11 cellular contexts compared by ENCODE assay signal in genomic region chr3:139388077-139388476, GRCh38. TPM values are rescaled to one million over a fixed set of nuclear protein-coding genes. Genes with fewer than 3 reads are reported as not detected.
A peak's percentile ranks its signal among the peaks of the same experiment; 100 is the strongest.
DNase-seq lines count a peak whose midpoint lies in the region; ATAC-seq, FAIRE-seq and TF ChIP-seq lines count a peak whose summit lies in the region.
"Had no signal": no experiment of that assay in that cellular context is flagged by ENCODE, and none has a peak within 500 bp of the region (broad histone marks: within the 10 kb centered on the region; RNA-seq: fewer than 3 reads in every experiment).

No MANE protein-coding gene starts in this region.

- peak overlapping the region; percentile 86 for H3K4me2 ChIP-seq in HepG2 (ENCODE audit: low read depth, low read length)

- no peaks in the 10 kb centered on the region for H3K9me3 Mint-ChIP-seq in activated naive CD4-positive, alpha-beta T cell treated with anti-CD3 and anti-CD28 coated beads, Interleukin-2, amount 10 ng/mL, durations not matched to agents 7 days and 5 days
- no peaks in the 10 kb centered on the region for H3K9me3 Mint-ChIP-seq in activated T-helper 2 cell treated with anti-CD3 and anti-CD28 coated beads, Interferon-gamma antibody, Interleukin-2, Interleukin-4, amounts not matched to agents 10 μg/mL and 5 μg/mL and 100 μg/mL, durations not matched to agents 14 hours and 24 hours and 36 hours

- WGBS in HepG2 (ENCODE audit: low lambda C conversion rate) = 47% methylated on average over 10 of the region's 10 CpGs

- peaks cover 36% of the 10 kb centered on the region for H4K20me1 ChIP-seq in HepG2 (ENCODE audit: insufficient read depth, low read length)

- peaks cover 68% of the 10 kb centered on the region for H3K79me2 ChIP-seq in HepG2 (ENCODE audit: insufficient read depth, low read length)

- H3K27me3 ChIP-seq in HepG2 (ENCODE audit: control insufficient read depth in 1 of 2, insufficient read depth in 2 of 2, low read length in 2 of 2) (no peaks in the 10 kb centered on the region; a peak in 1 of 5 replicates), tibial artery (no peaks in the 10 kb centered on the region), WERI-Rb-1 (ENCODE audit: insufficient read depth, low read depth, severe bottlenecking) (no peaks in the 10 kb centered on the region)
- H3K27me3 ChIP-seq: vagina had no signal

- ATAC-seq in HepG2 = no peak

- peaks cover 6% of the 10 kb centered on the region for H3K27me3 Mint-ChIP-seq in activated naive CD4-positive, alpha-beta T cell treated with anti-CD3 and anti-CD28 coated beads, Interleukin-2, amount 10 ng/mL, durations not matched to agents 7 days and 5 days
- no peaks in the 10 kb centered on the region for H3K27me3 Mint-ChIP-seq in activated T-helper 2 cell treated with anti-CD3 and anti-CD28 coated beads, Interferon-gamma antibody, Interleukin-2, Interleukin-4, amounts not matched to agents 10 μg/mL and 5 μg/mL and 100 μg/mL, durations not matched to agents 14 hours and 24 hours and 36 hours (ENCODE audit: low read depth)

- no peak for DNase-seq in activated naive CD4-positive, alpha-beta T cell treated with anti-CD3 and anti-CD28 coated beads, Interleukin-2, amount 10 ng/mL, durations not matched to agents 7 days and 5 days
- no peak for DNase-seq in activated naive CD4-positive, alpha-beta T cell treated with Interleukin-2 at 50 U/mL for 16 hours
- DNase-seq in activated T-helper 2 cell treated with anti-CD3 and anti-CD28 coated beads, Interferon-gamma antibody, Interleukin-2, Interleukin-4, amounts not matched to agents 10 μg/mL and 5 μg/mL and 100 μg/mL, durations not matched to agents 14 hours and 24 hours and 36 hours (ENCODE audit: low spot score) = no peak
- no peak for DNase-seq in HepG2 (ENCODE audit: low spot score)
- DNase-seq in tibial artery = no peak
- DNase-seq in WERI-Rb-1 = no peak
- no peak for DNase-seq in amniotic stem cell (lab: John Stamatoyannopoulos, UW)
- DNase-seq in G401 (ENCODE audit: low spot score) = no peak
- DNase-seq: COR-L47; effector memory CD4-positive, alpha-beta T cell had no signal

- TF ChIP-seq CTCF in HepG2 (CRISPR knock-in tag; IDR thresholded peaks at IDR 0.05) (no peak), tibial artery (IDR thresholded peaks at IDR 0.05) (no peak), WERI-Rb-1 (IDR thresholded peaks at IDR 0.05; ENCODE audit: low read depth, low read length) (no peak)

- H3K36me3 ChIP-seq in HepG2 (replicated peaks in 1 of 2; ENCODE audit: control insufficient read depth in 1 of 2, insufficient read depth in 2 of 2, low read length in 2 of 2) (peaks cover 0 to 10% of the 10 kb centered on the region in 2 experiments; a peak in 1 of 5 replicates), tibial artery (peaks cover under 1 to 3% (median under 1%) of the 10 kb centered on the region in 3 donors), WERI-Rb-1 (peaks cover 32% of the 10 kb centered on the region)
- H3K36me3 ChIP-seq: vagina had no signal

- peak overlapping the region; percentile 99 for H3K9ac ChIP-seq in HepG2 (ENCODE audit: insufficient read depth, low read depth, low read length)

- H3K36me3 Mint-ChIP-seq in activated naive CD4-positive, alpha-beta T cell treated with anti-CD3 and anti-CD28 coated beads, Interleukin-2, amount 10 ng/mL, durations not matched to agents 7 days and 5 days = peaks cover 5% of the 10 kb centered on the region
- H3K36me3 Mint-ChIP-seq in activated T-helper 2 cell treated with anti-CD3 and anti-CD28 coated beads, Interferon-gamma antibody, Interleukin-2, Interleukin-4, amounts not matched to agents 10 μg/mL and 5 μg/mL and 100 μg/mL, durations not matched to agents 14 hours and 24 hours and 36 hours (ENCODE audit: low read depth) = peaks cover 19% of the 10 kb centered on the region

- no peak for FAIRE-seq in HepG2 (lab: Jason Lieb, UNC)

- TF ChIP-seq RAD21 in HepG2 (CRISPR knock-in tag; IDR thresholded peaks at IDR 0.05) = no peak

- H3K27ac ChIP-seq in HepG2 (ENCODE audit: extremely low read length, insufficient read depth, low read length) (peak overlapping the region; percentile 18), tibial artery (no peak overlapping the region), WERI-Rb-1 (no peak overlapping the region)

- CTCF ChIA-PET in activated naive CD4-positive, alpha-beta T cell treated with anti-CD3 and anti-CD28 coated beads, Interleukin-2, amount 10 ng/mL, durations not matched to agents 7 days and 5 days (lab: Charles Lee) = no interaction called here
- CTCF ChIA-PET in HepG2 (lab: Yijun Ruan, JAX; ENCODE audit: low intra/inter-chr PET ratio, low total read pairs) = no interaction called here

- POLR2A ChIA-PET in HepG2 (lab: Yijun Ruan, JAX) = interaction anchor here (0.6 kb wide), 1 partner anchor 43 kb away, joined by 3 read pairs; no protein-coding TSS in a partner anchor

- peaks cover 45% of the 10 kb centered on the region for H3K4me1 ChIP-seq in HepG2 (ENCODE audit: insufficient read depth, low read length)
- peaks cover 0 to 65% (median 22%) of the 10 kb centered on the region in 4 donors for H3K4me1 ChIP-seq in tibial artery

- TF ChIP-seq EP300 in HepG2 (IDR thresholded peaks at IDR 0.05; ENCODE audit: low read depth in 2 of 2, low read length in 2 of 2) (no peak), HepG2 (CRISPR knock-in tag; IDR thresholded peaks at IDR 0.05; ENCODE audit: borderline replicate concordance) (no peak)

- H3K9me3 ChIP-seq in HepG2 (ENCODE audit: low read length) (no peaks in the 10 kb centered on the region), tibial artery (no peaks in the 10 kb centered on the region), WERI-Rb-1 (ENCODE audit: severe bottlenecking) (no peaks in the 10 kb centered on the region)
- H3K9me3 ChIP-seq: vagina had no signal

- no TSS peak for BruUV-seq in HepG2 (replicated peaks; lab: Mats Ljungman, UMichigan)

- H3K4me1 Mint-ChIP-seq in activated naive CD4-positive, alpha-beta T cell treated with anti-CD3 and anti-CD28 coated beads, Interleukin-2, amount 10 ng/mL, durations not matched to agents 7 days and 5 days = peaks cover 47% of the 10 kb centered on the region
- peaks cover 28% of the 10 kb centered on the region for H3K4me1 Mint-ChIP-seq in activated T-helper 2 cell treated with anti-CD3 and anti-CD28 coated beads, Interferon-gamma antibody, Interleukin-2, Interleukin-4, amounts not matched to agents 10 μg/mL and 5 μg/mL and 100 μg/mL, durations not matched to agents 14 hours and 24 hours and 36 hours (ENCODE audit: low read depth)

- H3K4me3 Mint-ChIP-seq in activated naive CD4-positive, alpha-beta T cell treated with anti-CD3 and anti-CD28 coated beads, Interleukin-2, amount 10 ng/mL, durations not matched to agents 7 days and 5 days = peak overlapping the region; percentile 62
- H3K4me3 Mint-ChIP-seq in activated T-helper 2 cell treated with anti-CD3 and anti-CD28 coated beads, Interferon-gamma antibody, Interleukin-2, Interleukin-4, amounts not matched to agents 10 μg/mL and 5 μg/mL and 100 μg/mL, durations not matched to agents 14 hours and 24 hours and 36 hours (ENCODE audit: low read depth) = peak overlapping the region; percentile 66

- peak in 1 of 2 experiments; percentile 20; a peak in 1 of 4 replicates for TF ChIP-seq POLR2A in HepG2 (IDR thresholded peaks at IDR 0.05; ENCODE audit: insufficient read depth in 1 of 2, low read depth in 2 of 2, low read length in 2 of 2)

- H3K27ac Mint-ChIP-seq in activated naive CD4-positive, alpha-beta T cell treated with anti-CD3 and anti-CD28 coated beads, Interleukin-2, amount 10 ng/mL, durations not matched to agents 7 days and 5 days = no peak overlapping the region
- no peak overlapping the region for H3K27ac Mint-ChIP-seq in activated T-helper 2 cell treated with anti-CD3 and anti-CD28 coated beads, Interferon-gamma antibody, Interleukin-2, Interleukin-4, amounts not matched to agents 10 μg/mL and 5 μg/mL and 100 μg/mL, durations not matched to agents 14 hours and 24 hours and 36 hours

- in situ Hi-C loops in HepG2 (cut with HindIII; ENCODE audit: extremely low pct_ligation_motif_present, low pct_unique_long_range_greater_than_20kb) (no loop called here), G401 (cut with HindIII; ENCODE audit: low sequenced_read_pairs) (no loop called here)

- intact Hi-C loops in activated T-helper 2 cell treated with anti-CD3 and anti-CD28 coated beads, Interferon-gamma antibody, Interleukin-2, Interleukin-4, amounts not matched to agents 10 μg/mL and 5 μg/mL and 100 μg/mL, durations not matched to agents 14 hours and 24 hours and 36 hours (cut with micrococcal nuclease) = loop anchor here (2.0 to 5.0 kb wide), 2 partner anchors 29 to 289 kb away; partner anchors contain the start of gene NMNAT3
- intact Hi-C loops in HepG2 (cut with micrococcal nuclease; ENCODE audit: unreplicated experiment) = no loop called here
- intact Hi-C loops in tibial artery (cut with DNase I; ENCODE audit: low total_unique reads) = loop anchor here (5.0 kb wide), 2 partner anchors 41 to 1201 kb away; partner anchors contain the start of gene ARMC8

- no peak overlapping the region for H2AFZ ChIP-seq in HepG2 (ENCODE audit: low read length)

- H3K4me3 ChIP-seq in HepG2 (replicated peaks in 1 of 3; ENCODE audit: insufficient read depth in 1 of 3, low read depth in 2 of 3, low read length in 3 of 3) (peak overlapping the region; percentile 87 to 97 (median 91)), tibial artery (peak overlapping the region; percentile 72 to 99), WERI-Rb-1 (ENCODE audit: low read depth, low read length) (no peak overlapping the region)

RNA-seq across cellular contexts. Expression of gene COPB2, which starts 1.4 kb away (rescaled TPM):
- 119 and 120 TPM in 2 replicates for total RNA-seq in activated T-helper 2 cell treated with anti-CD3 and anti-CD28 coated beads, Interferon-gamma antibody, Interleukin-2, Interleukin-4, amounts not matched to agents 10 μg/mL and 5 μg/mL and 100 μg/mL, durations not matched to agents 14 hours and 24 hours and 36 hours
- 217 and 344 TPM in 2 replicates for total RNA-seq in HepG2 (2016; rRNA removed; fragmentation: Illumina TruSeq; extraction: Trizol)
- 22.5 and 24.4 TPM in 2 replicates for total RNA-seq in HepG2 (2016; cell fraction: cytosol; rRNA removed; fragmentation: Illumina TruSeq; extraction: Trizol; ENCODE audit: low read depth)
- total RNA-seq in HepG2 (2016; cell fraction: insoluble cytoplasmic fraction; rRNA removed; fragmentation: Illumina TruSeq; extraction: Trizol) = 219 and 334 TPM in 2 replicates
- 46.5 and 54.3 TPM in 2 replicates for total RNA-seq in HepG2 (2016; cell fraction: membrane; rRNA removed; fragmentation: Illumina TruSeq; extraction: Trizol)
- 136 and 143 TPM in 2 replicates for total RNA-seq in HepG2 (2016; cell fraction: nucleus; rRNA removed; fragmentation: Illumina TruSeq; extraction: Trizol)
- polyA plus RNA-seq in HepG2 (2011; rRNA removed) = 69.8 and 83.3 TPM in 2 replicates
- polyA plus RNA-seq in HepG2 (2011; cell fraction: cytosol; rRNA removed) = 43.9 and 56.1 TPM in 2 replicates
- polyA plus RNA-seq in HepG2 (2011; cell fraction: nucleus; rRNA removed) = 68.8 and 75.9 TPM in 2 replicates
- 73.1 and 86.5 TPM in 2 replicates for polyA plus RNA-seq in HepG2 (2012)
- polyA plus RNA-seq in HepG2 (2016; cell fraction: cytosol; fragmentation: Illumina TruSeq; extraction: Trizol; ENCODE audit: low read depth) = 7.4 and 8.5 TPM in 2 replicates
- polyA plus RNA-seq in HepG2 (2016; cell fraction: insoluble cytoplasmic fraction; fragmentation: Illumina TruSeq; extraction: Trizol; ENCODE audit: low read depth) = 223 and 229 TPM in 2 replicates
- polyA plus RNA-seq in HepG2 (2016; cell fraction: membrane; fragmentation: Illumina TruSeq; extraction: Trizol; ENCODE audit: low read depth) = 17.5 and 20.2 TPM in 2 replicates
- 104 and 124 TPM in 2 replicates for polyA plus RNA-seq in HepG2 (2016; cell fraction: nucleus; fragmentation: Illumina TruSeq; extraction: Trizol; ENCODE audit: insufficient read depth, low read depth)
- polyA minus RNA-seq in HepG2 (2011; rRNA and poly(A)+ RNA removed; ENCODE audit: low replicate concordance) = 88.1 and 105 TPM in 2 replicates
- polyA minus RNA-seq in HepG2 (2011; cell fraction: cytosol; rRNA and poly(A)+ RNA removed) = 81.4 and 88.0 TPM in 2 replicates
- polyA minus RNA-seq in HepG2 (2011; cell fraction: nucleus; rRNA and poly(A)+ RNA removed) = 208 and 229 TPM in 2 replicates
- total RNA-seq in G401 (2014; rRNA removed; shearing (Covaris generic)) = 79.8 and 98.7 TPM in 2 replicates

RNA-seq across cellular contexts. Expression of gene MRPS22, which starts 44.3 kb away (rescaled TPM):
- 51.2 and 51.9 TPM in 2 replicates for total RNA-seq in activated T-helper 2 cell treated with anti-CD3 and anti-CD28 coated beads, Interferon-gamma antibody, Interleukin-2, Interleukin-4, amounts not matched to agents 10 μg/mL and 5 μg/mL and 100 μg/mL, durations not matched to agents 14 hours and 24 hours and 36 hours
- total RNA-seq in HepG2 (2016; rRNA removed; fragmentation: Illumina TruSeq; extraction: Trizol) = 113 and 139 TPM in 2 replicates
- 38.6 and 46.4 TPM in 2 replicates for total RNA-seq in HepG2 (2016; cell fraction: cytosol; rRNA removed; fragmentation: Illumina TruSeq; extraction: Trizol; ENCODE audit: low read depth)
- 114 and 134 TPM in 2 replicates for total RNA-seq in HepG2 (2016; cell fraction: insoluble cytoplasmic fraction; rRNA removed; fragmentation: Illumina TruSeq; extraction: Trizol)
- 49.5 and 56.4 TPM in 2 replicates for total RNA-seq in HepG2 (2016; cell fraction: membrane; rRNA removed; fragmentation: Illumina TruSeq; extraction: Trizol)
- total RNA-seq in HepG2 (2016; cell fraction: nucleus; rRNA removed; fragmentation: Illumina TruSeq; extraction: Trizol) = 67.5 and 73.1 TPM in 2 replicates
- polyA plus RNA-seq in HepG2 (2011; rRNA removed) = 37.8 and 52.7 TPM in 2 replicates
- polyA plus RNA-seq in HepG2 (2011; cell fraction: cytosol; rRNA removed) = 42.9 and 45.8 TPM in 2 replicates
- polyA plus RNA-seq in HepG2 (2011; cell fraction: nucleus; rRNA removed) = 21.9 and 27.2 TPM in 2 replicates
- 40.4 and 53.7 TPM in 2 replicates for polyA plus RNA-seq in HepG2 (2012)
- polyA plus RNA-seq in HepG2 (2016; cell fraction: cytosol; fragmentation: Illumina TruSeq; extraction: Trizol; ENCODE audit: low read depth) = 38.9 and 39.2 TPM in 2 replicates
- polyA plus RNA-seq in HepG2 (2016; cell fraction: insoluble cytoplasmic fraction; fragmentation: Illumina TruSeq; extraction: Trizol; ENCODE audit: low read depth) = 121 and 130 TPM in 2 replicates
- 40.0 and 46.6 TPM in 2 replicates for polyA plus RNA-seq in HepG2 (2016; cell fraction: membrane; fragmentation: Illumina TruSeq; extraction: Trizol; ENCODE audit: low read depth)
- polyA plus RNA-seq in HepG2 (2016; cell fraction: nucleus; fragmentation: Illumina TruSeq; extraction: Trizol; ENCODE audit: insufficient read depth, low read depth) = 70.7 and 73.3 TPM in 2 replicates
- 13.0 and 15.3 TPM in 2 replicates for polyA minus RNA-seq in HepG2 (2011; rRNA and poly(A)+ RNA removed; ENCODE audit: low replicate concordance)
- polyA minus RNA-seq in HepG2 (2011; cell fraction: cytosol; rRNA and poly(A)+ RNA removed) = 20.8 and 25.8 TPM in 2 replicates
- polyA minus RNA-seq in HepG2 (2011; cell fraction: nucleus; rRNA and poly(A)+ RNA removed) = 64.6 and 72.1 TPM in 2 replicates
- 120 and 201 TPM in 2 replicates for total RNA-seq in G401 (2014; rRNA removed; shearing (Covaris generic))
